ENCODE assay signal across 8 cellular contexts in genomic region chr6:150004783-150005717, GRCh38. TPM values are rescaled to one million over a fixed set of nuclear protein-coding genes. Genes with fewer than 3 reads are reported as not detected.
DNase-seq lines count a peak whose midpoint lies in the region; ATAC-seq, FAIRE-seq and TF ChIP-seq lines count a peak whose summit lies in the region.

No MANE protein-coding gene starts in this region.

- H3K27me3 ChIP-seq in IMR-90 (ENCODE audit: control insufficient read depth, insufficient read depth, low read length) (peaks cover 58% of the 10 kb centered on the region), mucosa of stomach (ENCODE audit: control insufficient read depth, insufficient read depth, low read length) (peaks cover 52% of the 10 kb centered on the region)

- H2AFZ ChIP-seq in IMR-90 (replicated peaks; ENCODE audit: low read length, poor library complexity): peak overlapping the region; percentile 96

- no peak overlapping the region for H2BK120ac ChIP-seq in IMR-90 (ENCODE audit: low read depth, low read length)

- no peak overlapping the region for H3K18ac ChIP-seq in IMR-90 (ENCODE audit: low read depth, low read length)

- ATAC-seq in GM21528 (IDR thresholded peaks at IDR 0.05; ENCODE audit: low FRiP score, unreplicated experiment) (peak; percentile 64), IMR-90 (ENCODE audit: low read depth) (peak; percentile 98), esophagus mucosa (peak; percentile 93)

- in situ Hi-C loops in IMR-90 (cut with MboI; ENCODE audit: low sequenced_read_pairs): loop anchor here (5.0 kb wide), 1 partner anchor 68 kb away; no protein-coding TSS in a partner anchor

- dilution Hi-C loops in IMR-90 (cut with HindIII; ENCODE audit: low sequenced_read_pairs, unreplicated experiment): no loop called here

- H2BK5ac ChIP-seq in IMR-90 (ENCODE audit: low read depth, low read length, poor library complexity, severe bottlenecking): no peak overlapping the region

- no peak overlapping the region for H4K91ac ChIP-seq in IMR-90 (ENCODE audit: insufficient read depth, low read depth, low read length)

- H3K4me2 ChIP-seq in IMR-90 (ENCODE audit: low read depth, low read length): peak overlapping the region; percentile 89

- peak; percentile 95 for DNase-seq in D721Med (ENCODE audit: insufficient read length, low spot score)
- DNase-seq in IMR-90: peak; percentile 80
- peak; percentile 82 for DNase-seq in OCI-M2 (lab: John Stamatoyannopoulos, UW; ENCODE audit: unreplicated experiment)
- peak; percentile 84 for DNase-seq in activated T-cell treated with anti-CD3 and anti-CD28 coated beads for 48 hours (ENCODE audit: low read depth)
- peak; percentile 86 for DNase-seq in stimulated activated CD8-positive, alpha-beta memory T cell treated with anti-CD3 and anti-CD28 coated beads, Interleukin-4, amount 100 ng/mL, for 24 hours (ENCODE audit: low read depth)

- no peak for TF ChIP-seq POLR2A in IMR-90 (IDR thresholded peaks at IDR 0.05; ENCODE audit: low read depth, low read length)

- H3K23ac ChIP-seq in IMR-90 (ENCODE audit: low read depth, low read length): no peak overlapping the region

- no peak overlapping the region for H2AK5ac ChIP-seq in IMR-90 (ENCODE audit: low read depth, low read length)

- H3K9ac ChIP-seq in IMR-90 (ENCODE audit: low read depth, low read length) (peak overlapping the region; percentile 4; the same call in 1 of the 2 replicates), mucosa of stomach (ENCODE audit: low read length) (peak overlapping the region; percentile 39)

- H3K4me1 ChIP-seq in IMR-90 (ENCODE audit: control insufficient read depth, insufficient read depth, low read length) (peaks cover 2% of the 10 kb centered on the region; the same call in 1 of the 2 replicates), mucosa of stomach (ENCODE audit: control insufficient read depth, insufficient read depth, low read length) (peaks cover 19% of the 10 kb centered on the region)

- intact Hi-C loops in IMR-90 (cut with micrococcal nuclease): no loop called here

- no peak overlapping the region; the same call in 1 of the 2 replicates for H3K27ac ChIP-seq in IMR-90 (ENCODE audit: insufficient read depth, low read length)

- WGBS in IMR-90 (ENCODE audit: extremely low coverage in 2 of 2, insufficient read length in 1 of 2), 2 experiments: 1% methylated on average over 27 of the region's 79 CpGs; no CpG with 5 or more reads in 1 of the 2 experiments

- H3K4me3 ChIP-seq in IMR-90 (ENCODE audit: insufficient read depth, low read depth, low read length) (peak overlapping the region; percentile 79), mucosa of stomach (ENCODE audit: low read length) (peak overlapping the region; percentile 36)

- H3K36me3 ChIP-seq in IMR-90 (ENCODE audit: control insufficient read depth, insufficient read depth, low read length) (no peaks in the 10 kb centered on the region), mucosa of stomach (ENCODE audit: control insufficient read depth, insufficient read depth, low read length) (no peaks in the 10 kb centered on the region)

- H3K9me3 ChIP-seq in IMR-90 (ENCODE audit: control insufficient read depth, insufficient read depth, low read length) (peaks cover 2% of the 10 kb centered on the region; the same call in 1 of the 2 replicates), mucosa of stomach (ENCODE audit: control insufficient read depth, low read length) (no peaks in the 10 kb centered on the region)

- no peak overlapping the region for H2BK20ac ChIP-seq in IMR-90 (ENCODE audit: low read depth, low read length)

- no peaks in the 10 kb centered on the region for H4K20me1 ChIP-seq in IMR-90 (ENCODE audit: insufficient read depth, low read length)

- TF ChIP-seq RAD21 in IMR-90 (IDR thresholded peaks at IDR 0.05; ENCODE audit: low read length): no peak

- H4K8ac ChIP-seq in IMR-90 (ENCODE audit: low read depth in 2 of 2, low read length in 2 of 2): peak overlapping the region in 1 of 2 experiments; percentile 65; a peak in 1 of 4 replicates

- no peaks in the 10 kb centered on the region for H3K79me1 ChIP-seq in IMR-90 (ENCODE audit: low read depth in 1 of 2, low read length in 2 of 2)

- no peak for FAIRE-seq in D721Med (lab: Jason Lieb, UNC)

- TF ChIP-seq CTCF in D721Med (IDR thresholded peaks at IDR 0.05; ENCODE audit: insufficient read depth, missing control alignments): no peak
- no peak for TF ChIP-seq CTCF in IMR-90 (conservative IDR thresholded peaks at IDR 0.05; ENCODE audit: low read depth, low read length)

- no peak overlapping the region; the same call in 1 of the 2 replicates for H3K4ac ChIP-seq in IMR-90 (ENCODE audit: low read depth, low read length)

- H3K14ac ChIP-seq in IMR-90 (replicated peaks; ENCODE audit: low read depth, low read length): no peak overlapping the region

- CTCF ChIA-PET in IMR-90 (lab: Yijun Ruan, JAX): no interaction called here

- no peak overlapping the region for H3K56ac ChIP-seq in IMR-90 (ENCODE audit: extremely low read depth, insufficient read depth, low read length)

- POLR2A ChIA-PET in IMR-90 (lab: Charles Lee; ENCODE audit: unreplicated experiment): no interaction called here

- no TSS peak for BruUV-seq in IMR-90 (replicated peaks; lab: Mats Ljungman, UMichigan)

- no peak overlapping the region; the same call in 1 of the 2 replicates for H4K5ac ChIP-seq in IMR-90 (ENCODE audit: low read depth, low read length)

- H2AK9ac ChIP-seq in IMR-90 (replicated peaks; ENCODE audit: low read depth, low read length, poor library complexity): peak overlapping the region; percentile 90

- H3K9me1 ChIP-seq in IMR-90 (ENCODE audit: insufficient read depth, low read length): no peaks in the 10 kb centered on the region

- no peak overlapping the region for H2BK15ac ChIP-seq in IMR-90 (ENCODE audit: low read depth, low read length)

TF ChIP-seq in IMR-90, 13 proteins besides CTCF, POLR2A, EP300 and RAD21:
- TF ChIP-seq BHLHE40 (IDR thresholded peaks at IDR 0.05; ENCODE audit: low read depth, low read length) (peak; percentile 55), MXI1 (IDR thresholded peaks at IDR 0.05; ENCODE audit: borderline replicate concordance, low read depth, low read length) (no peak), FOS (IDR thresholded peaks at IDR 0.05; ENCODE audit: low read depth, low read length) (no peak), RCOR1 (IDR thresholded peaks at IDR 0.05; ENCODE audit: insufficient replicate concordance, low read length) (no peak), USF2 (IDR thresholded peaks at IDR 0.05; ENCODE audit: low read depth, low read length) (peak; percentile 95), MAFK (IDR thresholded peaks at IDR 0.05; ENCODE audit: low read depth, low read length) (no peak), MAZ (IDR thresholded peaks at IDR 0.05; ENCODE audit: borderline replicate concordance, low read depth, low read length) (peak; percentile 73; the same call in 1 of the 2 replicates)

RNA-seq across cellular contexts. Expression of gene RAET1L, which starts 20.3 kb away (rescaled TPM):
- total RNA-seq in IMR-90 (2012; rRNA removed) (not detected in 2 replicates), esophagus mucosa (30.4 TPM)
- not detected in 2 replicates for polyA plus RNA-seq in IMR-90 (2012; rRNA removed)
- polyA plus RNA-seq in IMR-90 (2012; cell fraction: cytosol; rRNA removed): not detected in 2 replicates
- polyA plus RNA-seq in IMR-90 (2012; cell fraction: nucleus; rRNA removed; ENCODE audit: low replicate concordance): not detected in 2 replicates

RNA-seq across cellular contexts. Expression of gene ULBP1, which starts 41.3 kb away (rescaled TPM):
- total RNA-seq in IMR-90 (2012; rRNA removed) (0.18 and 0.56 TPM in 2 replicates), esophagus mucosa (1.2 TPM)
- polyA plus RNA-seq in IMR-90 (2012; rRNA removed): 0.69 and 0.87 TPM in 2 replicates
- 0.25 TPM in 2 replicates for polyA plus RNA-seq in IMR-90 (2012; cell fraction: cytosol; rRNA removed)
- polyA plus RNA-seq in IMR-90 (2012; cell fraction: nucleus; rRNA removed; ENCODE audit: low replicate concordance): 0.15 and 0.84 TPM in 2 replicates

Comparison
In these comparisons a context has a peak if more than half of its experiments do, and no peak if none do; other contexts are left out.
1. RNA of gene RAET1L, which starts 20.3 kb away (total RNA-seq): 30.4 TPM in esophagus mucosa (single experiment); not detected in IMR-90; every median in the first group is over 10 times any median in the second.
2. Peak in every context shown above with its lines, with median percentiles within 50 percentile points of each other: DNase-seq and ATAC-seq.